ENCODE assay signal across 9 cellular contexts in the genomic region with DNA sequence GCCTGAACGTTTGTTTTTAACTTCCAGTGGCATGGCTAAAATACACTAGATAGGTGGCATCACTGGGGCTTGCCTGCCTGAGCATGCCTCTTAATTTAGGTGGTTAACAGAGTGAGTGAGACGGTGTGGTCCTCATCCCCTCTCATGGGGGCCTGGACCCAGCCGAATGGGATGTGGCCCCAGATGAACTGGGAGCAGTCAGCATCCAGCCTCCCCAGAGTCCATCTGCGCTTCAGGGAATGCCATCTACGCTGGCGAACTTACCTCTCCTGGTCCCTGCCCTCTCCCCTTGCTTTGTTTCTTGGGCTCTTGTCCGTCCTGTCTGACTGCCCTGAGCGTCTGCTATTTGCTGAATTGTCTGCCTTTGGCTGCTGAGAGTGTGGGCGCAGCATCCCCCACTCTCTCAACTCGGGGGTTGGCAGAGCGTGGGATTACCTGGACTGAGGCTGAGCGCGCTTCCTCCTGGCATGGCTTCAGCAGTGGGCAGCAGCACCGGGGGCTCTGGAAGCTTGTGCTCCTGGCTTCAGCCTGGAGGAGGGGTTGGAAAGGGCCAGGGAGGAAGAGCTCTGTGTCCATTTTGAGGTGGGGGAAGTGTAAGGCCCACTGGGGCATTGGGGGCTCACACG. TPM values are rescaled to one million over a fixed set of nuclear protein-coding genes. Genes with fewer than 3 reads are reported as not detected.
DNase-seq lines count a peak whose midpoint lies in the region; ATAC-seq, FAIRE-seq and TF ChIP-seq lines count a peak whose summit lies in the region.
"Had no signal": no experiment of that assay in that cellular context is flagged by ENCODE, and none has a peak within 500 bp of the region (broad histone marks: within the 10 kb centered on the region; RNA-seq: fewer than 3 reads in every experiment).

No MANE protein-coding gene starts in this region.

- CTCF ChIA-PET in Calu3 (lab: Charles Lee): interaction anchor here (0.5 kb wide), 1 partner anchor 178 kb away, joined by 4 read pairs; no protein-coding TSS in a partner anchor

- H3K4me3 ChIP-seq in Peyer's patch (peak overlapping the region in 2 of 4 donors; percentile 92 to 94), keratinocyte (ENCODE audit: control insufficient read depth in 2 of 3, extremely low read depth in 1 of 3, insufficient read depth in 2 of 3, low read depth in 1 of 3, low read length in 3 of 3) (peak overlapping the region in 1 of 3 experiments; percentile 37), gastrocnemius medialis (peak overlapping the region; percentile 30 to 80 (median 34))

- H3K27me3 Mint-ChIP-seq in Calu3 (ENCODE audit: unreplicated experiment): no peaks in the 10 kb centered on the region

- peaks cover 12% of the 10 kb centered on the region for H3K9me1 ChIP-seq in keratinocyte (ENCODE audit: control insufficient read depth, extremely low read depth, insufficient read depth, low read length)

- TF ChIP-seq CTCF in Calu3 (IDR thresholded peaks at IDR 0.05; ENCODE audit: unreplicated experiment): no peak
- TF ChIP-seq CTCF in Peyer's patch (IDR thresholded peaks at IDR 0.05): no peak
- no peak for TF ChIP-seq CTCF in keratinocyte (optimal IDR thresholded peaks at IDR 0.05 in 1 of 3, IDR thresholded peaks at IDR 0.05 in 1 of 3, conservative IDR thresholded peaks at IDR 0.05 in 1 of 3; ENCODE audit: extremely low read depth in 1 of 3, insufficient read depth in 2 of 3, low read length in 3 of 3)
- TF ChIP-seq CTCF in gastrocnemius medialis (IDR thresholded peaks at IDR 0.05 in 4 of 5, conservative IDR thresholded peaks at IDR 0.05 in 1 of 5): no peak

- no peak overlapping the region for H3K9ac ChIP-seq in keratinocyte (ENCODE audit: control insufficient read depth, extremely low read depth, insufficient read depth, low read length)

- H2AFZ ChIP-seq in keratinocyte (ENCODE audit: control insufficient read depth, low read length): no peak overlapping the region

- H3K27ac ChIP-seq in Peyer's patch (peak overlapping the region in 3 of 4 donors; percentile 79 to 94 (median 93)), keratinocyte (ENCODE audit: control insufficient read depth, insufficient read depth, low read length) (no peak overlapping the region), gastrocnemius medialis (peak overlapping the region; percentile 87 to 97 (median 95))

- dilution Hi-C loops in keratinocyte (cut with MboI; ENCODE audit: extremely low pct_ligation_motif_present, low sequenced_read_pairs): no loop called here

- H4K20me1 ChIP-seq in keratinocyte (ENCODE audit: control insufficient read depth, extremely low read depth, insufficient read depth, low read length): peaks cover 46% of the 10 kb centered on the region

- intact Hi-C loops in Calu3 (cut with micrococcal nuclease; ENCODE audit: unreplicated experiment): loop anchor here (2.0 kb wide), 1 partner anchor 45 kb away; a partner anchor contains a TSS
- intact Hi-C loops in gastrocnemius medialis (cut with DNase I; ENCODE audit: low total_unique reads): no loop called here
- intact Hi-C loops in left ventricle myocardium superior (cut with micrococcal nuclease): no loop called here

- H3K27me3 ChIP-seq in Peyer's patch (no peaks in the 10 kb centered on the region), keratinocyte (ENCODE audit: control insufficient read depth, extremely low read depth, insufficient read depth, low read length) (no peaks in the 10 kb centered on the region), gastrocnemius medialis (no peaks in the 10 kb centered on the region)

- peaks cover 0 to 9% (median 0%) of the 10 kb centered on the region in 3 donors for H3K36me3 ChIP-seq in Peyer's patch
- H3K36me3 ChIP-seq in keratinocyte (ENCODE audit: control insufficient read depth in 2 of 2, extremely low read depth in 1 of 2, insufficient read depth in 2 of 2, low read length in 2 of 2): peaks cover 0 to 1% of the 10 kb centered on the region in 2 experiments
- no peaks in the 10 kb centered on the region for H3K36me3 ChIP-seq in gastrocnemius medialis

- H3K9me3 Mint-ChIP-seq in Calu3 (ENCODE audit: low read depth, unreplicated experiment): no peaks in the 10 kb centered on the region

- H3K4me1 ChIP-seq in Peyer's patch: peaks cover 12 to 57% (median 20%) of the 10 kb centered on the region in 4 donors
- peaks cover 57% of the 10 kb centered on the region for H3K4me1 ChIP-seq in keratinocyte (ENCODE audit: control insufficient read depth, extremely low read depth, insufficient read depth, low read length)
- H3K4me1 ChIP-seq in gastrocnemius medialis: peaks cover 62 to 64% of the 10 kb centered on the region in 2 donors

- H3K4me3 Mint-ChIP-seq in Calu3 (ENCODE audit: low read depth, unreplicated experiment): peak overlapping the region; percentile 92

- H3K9me3 ChIP-seq in Peyer's patch: no peaks in the 10 kb centered on the region
- no peaks in the 10 kb centered on the region for H3K9me3 ChIP-seq in keratinocyte (ENCODE audit: control insufficient read depth, low read depth, low read length)
- H3K9me3 ChIP-seq in gastrocnemius medialis: no peaks in the 10 kb centered on the region

- BruUV-seq in Calu3 (replicated peaks; lab: Mats Ljungman, UMichigan): no TSS peak

- H3K4me2 ChIP-seq in keratinocyte (ENCODE audit: control insufficient read depth, extremely low read depth, insufficient read depth, low read depth, low read length): peak overlapping the region; percentile 50

- H3K27ac Mint-ChIP-seq in Calu3 (ENCODE audit: unreplicated experiment): peak overlapping the region; percentile 87

- no peak for TF ChIP-seq POLR2A in Peyer's patch (IDR thresholded peaks at IDR 0.05)
- no peak for TF ChIP-seq POLR2A in gastrocnemius medialis (IDR thresholded peaks at IDR 0.05)

- DNase-seq in Calu3 (no peak), Peyer's patch (no peak), keratinocyte (ENCODE audit: low read depth, low spot score) (no peak), gastrocnemius medialis (no peak), NCI-H526 (lab: John Stamatoyannopoulos, UW) (no peak), left ventricle myocardium superior (no peak), amygdala (lab: John Stamatoyannopoulos, UW) (no peak), NCI-H510A treated with DMSO at 0.1 percent for 48 hours (lab: John Stamatoyannopoulos, UW) (no peak)

- no peak for ATAC-seq in gastrocnemius medialis
- no peak for ATAC-seq in left ventricle myocardium superior
- ATAC-seq: activated CD4-positive, CD25-positive, alpha-beta regulatory T cell treated with anti-CD3 and anti-CD28 coated beads, Interleukin-2, amount 50 U/mL, for 24 hours had no signal

- peaks cover 65% of the 10 kb centered on the region for H3K4me1 Mint-ChIP-seq in Calu3 (ENCODE audit: low read depth, unreplicated experiment)

- in situ Hi-C loops in gastrocnemius medialis (cut with MboI; ENCODE audit: low sequenced_read_pairs in 4 of 4): no loop called here

- peaks cover 90% of the 10 kb centered on the region for H3K36me3 Mint-ChIP-seq in Calu3 (ENCODE audit: insufficient read depth, unreplicated experiment)

- FAIRE-seq in keratinocyte (lab: Jason Lieb, UNC): no peak

- H3K79me2 ChIP-seq in keratinocyte (ENCODE audit: control insufficient read depth, insufficient read depth, low read length): peaks cover 43% of the 10 kb centered on the region

RNA-seq across cellular contexts. Expression of a gene that starts 2.1 kb away (rescaled TPM):
- total RNA-seq in Calu3 (2022) (35.6 and 36.5 TPM in 2 replicates), Peyer's patch (10 to 100 TPM; 27.2 to 83.6 (median 62.7) TPM), gastrocnemius medialis (10 to 100 TPM; 15.6 to 29.3 (median 21.4) TPM), left ventricle myocardium superior (11.4 TPM)
- 4.0 to 12.3 TPM (median 4.2 TPM) in 3 replicates for polyA plus RNA-seq in keratinocyte
- polyA plus RNA-seq in keratinocyte (2011; ENCODE audit: low read depth): 10.9 TPM
- polyA plus RNA-seq in keratinocyte (2011; cell fraction: cytosol; rRNA removed): 3.5 and 6.7 TPM in 2 replicates
- polyA plus RNA-seq in keratinocyte (2011; cell fraction: nucleus; rRNA removed): 9.1 and 12.6 TPM in 2 replicates
- polyA plus RNA-seq in keratinocyte (2012; ENCODE audit: low replicate concordance): 7.9 and 15.8 TPM in 2 replicates
- polyA minus RNA-seq in keratinocyte: 5.0 to 15.4 TPM (median 6.5 TPM) in 3 replicates
- polyA minus RNA-seq in keratinocyte (2011; cell fraction: cytosol; rRNA and poly(A)+ RNA removed): 13.2 TPM
- 7.1 and 12.4 TPM in 2 replicates for polyA minus RNA-seq in keratinocyte (2011; cell fraction: nucleus; rRNA and poly(A)+ RNA removed)

RNA-seq across cellular contexts. Expression of a gene that starts 22.2 kb away (rescaled TPM):
- 101 and 106 TPM in 2 replicates for total RNA-seq in Calu3 (2022)
- total RNA-seq in Peyer's patch: 10 to 100 TPM; 33.1 to 65.6 (median 55.2) TPM
- polyA plus RNA-seq in keratinocyte: 11.2 to 23.3 TPM (median 16.7 TPM) in 3 replicates
- 4.4 TPM for polyA plus RNA-seq in keratinocyte (2011; ENCODE audit: low read depth)
- polyA plus RNA-seq in keratinocyte (2011; cell fraction: cytosol; rRNA removed): 10.5 and 25.0 TPM in 2 replicates
- 44.0 and 62.4 TPM in 2 replicates for polyA plus RNA-seq in keratinocyte (2011; cell fraction: nucleus; rRNA removed)
- 13.6 and 22.4 TPM in 2 replicates for polyA plus RNA-seq in keratinocyte (2012; ENCODE audit: low replicate concordance)
- polyA minus RNA-seq in keratinocyte: 29.9 to 52.5 TPM (median 36.1 TPM) in 3 replicates
- polyA minus RNA-seq in keratinocyte (2011; cell fraction: cytosol; rRNA and poly(A)+ RNA removed): 43.9 TPM
- 21.2 and 23.7 TPM in 2 replicates for polyA minus RNA-seq in keratinocyte (2011; cell fraction: nucleus; rRNA and poly(A)+ RNA removed)
- total RNA-seq in gastrocnemius medialis: 10 to 100 TPM; 22.2 to 47.3 (median 38.5) TPM
- total RNA-seq in left ventricle myocardium superior: 16.9 TPM

RNA-seq across cellular contexts. Expression of a gene that starts 25.2 kb away (rescaled TPM):
- not detected in 2 replicates for total RNA-seq in Calu3 (2022)
- total RNA-seq in Peyer's patch: 10 to 100 TPM in 1 of 4 donors, 1 to 10 TPM in 3; 1.2 to 17.3 (median 1.5) TPM
- polyA plus RNA-seq in keratinocyte: 0.09 to 0.22 TPM (median 0.10 TPM) in 3 replicates
- not detected for polyA plus RNA-seq in keratinocyte (2011; ENCODE audit: low read depth)
- 0.09 TPM in 1 of 2 replicates, not detected in the other for polyA plus RNA-seq in keratinocyte (2011; cell fraction: cytosol; rRNA removed)
- polyA plus RNA-seq in keratinocyte (2011; cell fraction: nucleus; rRNA removed): 0.11 and 0.24 TPM in 2 replicates
- polyA plus RNA-seq in keratinocyte (2012; ENCODE audit: low replicate concordance): 0.23 TPM in 1 of 2 replicates, not detected in the other
- not detected in 3 replicates for polyA minus RNA-seq in keratinocyte
- not detected for polyA minus RNA-seq in keratinocyte (2011; cell fraction: cytosol; rRNA and poly(A)+ RNA removed)
- polyA minus RNA-seq in keratinocyte (2011; cell fraction: nucleus; rRNA and poly(A)+ RNA removed): not detected in 2 replicates
- under 1 TPM; 0.42 to 0.56 (median 0.48) TPM for total RNA-seq in gastrocnemius medialis
- 0.52 TPM for total RNA-seq in left ventricle myocardium superior

RNA-seq across cellular contexts. Expression of a gene that starts 31.8 kb away (rescaled TPM):
- total RNA-seq in Calu3 (2022): not detected in 2 replicates
- total RNA-seq in Peyer's patch: not detected
- polyA plus RNA-seq in keratinocyte: not detected in 3 replicates
- not detected for polyA plus RNA-seq in keratinocyte (2011; ENCODE audit: low read depth)
- not detected in 2 replicates for polyA plus RNA-seq in keratinocyte (2011; cell fraction: cytosol; rRNA removed)
- polyA plus RNA-seq in keratinocyte (2011; cell fraction: nucleus; rRNA removed): not detected in 2 replicates
- polyA plus RNA-seq in keratinocyte (2012; ENCODE audit: low replicate concordance): not detected in 2 replicates
- polyA minus RNA-seq in keratinocyte: not detected in 3 replicates
- polyA minus RNA-seq in keratinocyte (2011; cell fraction: cytosol; rRNA and poly(A)+ RNA removed): not detected
- not detected in 2 replicates for polyA minus RNA-seq in keratinocyte (2011; cell fraction: nucleus; rRNA and poly(A)+ RNA removed)
- not detected for total RNA-seq in gastrocnemius medialis
- total RNA-seq in left ventricle myocardium superior: not detected

RNA-seq across cellular contexts. Expression of a gene that starts 38.8 kb away (rescaled TPM):
- 0.66 and 0.90 TPM in 2 replicates for total RNA-seq in Calu3 (2022)
- total RNA-seq in Peyer's patch: 1 to 10 TPM; 2.5 to 6.2 (median 3.8) TPM
- polyA plus RNA-seq in keratinocyte: 0.01 to 0.04 TPM in 2 of 3 replicates, not detected in the other
- 0.12 TPM for polyA plus RNA-seq in keratinocyte (2011; ENCODE audit: low read depth)
- polyA plus RNA-seq in keratinocyte (2011; cell fraction: cytosol; rRNA removed): 0.01 and 0.03 TPM in 2 replicates
- 0.12 and 0.17 TPM in 2 replicates for polyA plus RNA-seq in keratinocyte (2011; cell fraction: nucleus; rRNA removed)
- polyA plus RNA-seq in keratinocyte (2012; ENCODE audit: low replicate concordance): 0.03 and 0.47 TPM in 2 replicates
- 0.10 TPM in 1 of 3 replicates, not detected in the others for polyA minus RNA-seq in keratinocyte
- polyA minus RNA-seq in keratinocyte (2011; cell fraction: cytosol; rRNA and poly(A)+ RNA removed): not detected
- 0.31 and 0.42 TPM in 2 replicates for polyA minus RNA-seq in keratinocyte (2011; cell fraction: nucleus; rRNA and poly(A)+ RNA removed)
- total RNA-seq in gastrocnemius medialis: 1 to 10 TPM in 3 of 4 donors, under 1 TPM in 1; 0.12 to 3.2 (median 1.3) TPM
- 0.10 TPM for total RNA-seq in left ventricle myocardium superior
